In genomic region chrX:42195506-42195905, GRCh38 we compare ENCODE assay signal across 24 cellular contexts.
"Had no signal": no experiment of that assay in that cellular context is flagged by ENCODE, and none has a peak within 500 bp of the region (broad histone marks: within the 10 kb centered on the region; RNA-seq: fewer than 3 reads in every experiment).

No MANE protein-coding gene starts in this region.

- H3K27me3 Mint-ChIP-seq: activated naive CD8-positive, alpha-beta T cell treated with anti-CD3 and anti-CD28 coated beads, Interleukin-2, amount 50 U/mL, for 24 hours; brain; stimulated activated naive CD8-positive, alpha-beta T cell treated with anti-CD3 and anti-CD28 coated beads, Interleukin-15, amount 100 ng/mL, for 72 hours had no signal

- H3K27me3 ChIP-seq: esophagus muscularis mucosa, hepatocyte, tibial artery had no signal

- ATAC-seq: activated CD8-positive, alpha-beta T cell treated with anti-CD3 and anti-CD28 coated beads, Interleukin-2, amount 10 ng/mL, durations not matched to agents 7 days and 5 days; activated naive CD8-positive, alpha-beta T cell treated with anti-CD3 and anti-CD28 coated beads, Interleukin-2, amount 50 U/mL, for 24 hours; left cardiac atrium; sciatic nerve; stimulated activated effector memory CD8-positive, alpha-beta T cell treated with anti-CD3 and anti-CD28 coated beads, Interleukin-12 subunit alpha, Interleukin-12 subunit beta, amount 100 ng/mL, for 72 hours; stimulated activated naive CD8-positive, alpha-beta T cell treated with anti-CD3 and anti-CD28 coated beads, Interleukin-15, amount 100 ng/mL, for 72 hours had no signal

- H3K4me3 ChIP-seq: esophagus muscularis mucosa, hepatocyte, mucosa of descending colon, tibial artery had no signal

- H3K27ac Mint-ChIP-seq: activated CD8-positive, alpha-beta T cell treated with anti-CD3 and anti-CD28 coated beads, Interleukin-2, amount 10 ng/mL, durations not matched to agents 7 days and 5 days; activated naive CD8-positive, alpha-beta T cell treated with anti-CD3 and anti-CD28 coated beads, Interleukin-2, amount 50 U/mL, for 24 hours; activated T-helper 1 cell treated with anti-CD3 and anti-CD28 coated beads, Interleukin-12 subunit alpha, Interleukin-12 subunit beta, Interleukin-2, Interleukin-4 antibody, amounts not matched to agents 30 ng/mL and 10 ng/mL and 1 ng/mL, durations not matched to agents 14 hours and 24 hours and 36 hours; stimulated activated effector memory CD8-positive, alpha-beta T cell treated with anti-CD3 and anti-CD28 coated beads, Interleukin-12 subunit alpha, Interleukin-12 subunit beta, amount 100 ng/mL, for 72 hours; stimulated activated naive CD8-positive, alpha-beta T cell treated with anti-CD3 and anti-CD28 coated beads, Interleukin-15, amount 100 ng/mL, for 72 hours had no signal

- H3K4me2 ChIP-seq: hepatocyte had no signal

- H3K36me3 Mint-ChIP-seq: brain; stimulated activated effector memory CD8-positive, alpha-beta T cell treated with anti-CD3 and anti-CD28 coated beads, Interleukin-12 subunit alpha, Interleukin-12 subunit beta, amount 100 ng/mL, for 72 hours had no signal

- H3K79me2 ChIP-seq: hepatocyte had no signal

- H3K36me3 ChIP-seq: esophagus muscularis mucosa, tibial artery had no signal

- H3K4me1 ChIP-seq: esophagus muscularis mucosa, tibial artery had no signal

- H3K4me3 Mint-ChIP-seq: activated CD8-positive, alpha-beta T cell treated with anti-CD3 and anti-CD28 coated beads, Interleukin-2, amount 10 ng/mL, durations not matched to agents 7 days and 5 days; activated naive CD8-positive, alpha-beta T cell treated with anti-CD3 and anti-CD28 coated beads, Interleukin-2, amount 50 U/mL, for 24 hours; activated T-helper 1 cell treated with anti-CD3 and anti-CD28 coated beads, Interleukin-12 subunit alpha, Interleukin-12 subunit beta, Interleukin-2, Interleukin-4 antibody, amounts not matched to agents 30 ng/mL and 10 ng/mL and 1 ng/mL, durations not matched to agents 14 hours and 24 hours and 36 hours; brain; stimulated activated effector memory CD8-positive, alpha-beta T cell treated with anti-CD3 and anti-CD28 coated beads, Interleukin-12 subunit alpha, Interleukin-12 subunit beta, amount 100 ng/mL, for 72 hours; stimulated activated naive CD8-positive, alpha-beta T cell treated with anti-CD3 and anti-CD28 coated beads, Interleukin-15, amount 100 ng/mL, for 72 hours had no signal

- H2AFZ ChIP-seq: hepatocyte had no signal

- H3K9me3 ChIP-seq: esophagus muscularis mucosa, mucosa of descending colon had no signal

- H3K27ac ChIP-seq: esophagus muscularis mucosa, hepatocyte, tibial artery had no signal

- DNase-seq: activated CD4-positive, alpha-beta T cell treated with anti-CD3 and anti-CD28 coated beads for 1 hour; activated CD4-positive, alpha-beta T cell treated with anti-CD3 and anti-CD28 coated beads, Interleukin-2, amount 50 U/mL, for 1 hour; activated CD8-positive, alpha-beta T cell treated with anti-CD3 and anti-CD28 coated beads, Interleukin-2, amount 10 ng/mL, durations not matched to agents 7 days and 5 days; activated gamma-delta T cell; activated naive CD4-positive, alpha-beta T cell treated with anti-CD3 and anti-CD28 coated beads, Interleukin-2, amount 50 U/mL, for 16 hours; activated naive CD8-positive, alpha-beta T cell treated with anti-CD3 and anti-CD28 coated beads, Interleukin-2, amount 50 U/mL, for 24 hours; aorta; caudate nucleus; dermis blood vessel endothelial cell; effector memory CD4-positive, alpha-beta T cell; glutamatergic neuron; left cardiac atrium; mesenchymal stem cell; mucosa of descending colon; occipital lobe; stimulated activated CD4-positive, alpha-beta T cell treated with anti-CD3 and anti-CD28 coated beads, Interleukin-2, amount 100 ng/mL, for 24 hours; stimulated activated naive CD8-positive, alpha-beta T cell treated with anti-CD3 and anti-CD28 coated beads, Interleukin-15, amount 100 ng/mL, for 72 hours; tibial artery had no signal
